ENCODE assay signal across 8 cellular contexts in genomic region chr3:66483006-66483928, GRCh38. TPM values are rescaled to one million over a fixed set of nuclear protein-coding genes. Genes with fewer than 3 reads are reported as not detected.
DNase-seq lines count a peak whose midpoint lies in the region; ATAC-seq and TF ChIP-seq lines count a peak whose summit lies in the region.

No MANE protein-coding gene starts in this region.

- H3K4me3 ChIP-seq in GM23338, result peak overlapping the region; percentile 18; the same call in 1 of the 2 replicates
- H3K4me3 ChIP-seq in left ventricle myocardium inferior, result peak overlapping the region; percentile 24
- no peak overlapping the region for H3K4me3 ChIP-seq in skin epidermis

- peaks cover 50% of the 10 kb centered on the region for H4K20me1 ChIP-seq in GM23338 (replicated peaks; ENCODE audit: insufficient read depth)

- intact Hi-C loops in left ventricle myocardium inferior (cut with micrococcal nuclease), result no loop called here

- H3K27ac Mint-ChIP-seq in GM23338, result peak overlapping the region; percentile 42
- no peak overlapping the region for H3K27ac Mint-ChIP-seq in activated T-cell treated with anti-CD3 and anti-CD28 coated beads, Interleukin-2, amount 50 U/mL, for 72 hours

- H3K4me1 ChIP-seq in GM23338 (ENCODE audit: insufficient read depth) (peaks cover 99% of the 10 kb centered on the region), left ventricle myocardium inferior (peaks cover 98% of the 10 kb centered on the region)

- H3K27ac ChIP-seq in GM23338 (ENCODE audit: low read depth) (peak overlapping the region; percentile 42; the same call in 1 of the 2 replicates), left ventricle myocardium inferior (replicated peaks) (peak overlapping the region; percentile 91), skin epidermis (peak overlapping the region in 18 of 21 experiments; percentile 4 to 85 (median 58))

- no peaks in the 10 kb centered on the region for H3K9me3 Mint-ChIP-seq in GM23338
- peaks cover 4% of the 10 kb centered on the region in 2 donors for H3K9me3 Mint-ChIP-seq in activated T-cell treated with anti-CD3 and anti-CD28 coated beads, Interleukin-2, amount 50 U/mL, for 72 hours

- H3K36me3 Mint-ChIP-seq in GM23338 (ENCODE audit: low read depth), result peaks cover 15% of the 10 kb centered on the region; the same call in 2 of the 3 replicates
- H3K36me3 Mint-ChIP-seq in activated T-cell treated with anti-CD3 and anti-CD28 coated beads, Interleukin-2, amount 50 U/mL, for 72 hours (ENCODE audit: insufficient read depth in 2 of 2), result peaks cover 6 to 7% of the 10 kb centered on the region in 2 donors

- no peak overlapping the region for H2AFZ ChIP-seq in GM23338

- peak overlapping the region; percentile 76 for H3K4me2 ChIP-seq in GM23338

- H3K79me2 ChIP-seq in GM23338 (replicated peaks; ENCODE audit: insufficient read depth), result peaks cover 100% of the 10 kb centered on the region

- TF ChIP-seq CTCF in GM23338 (conservative IDR thresholded peaks at IDR 0.05; ENCODE audit: low read depth in 2 of 2) (no peak), left ventricle myocardium inferior (IDR thresholded peaks at IDR 0.05; ENCODE audit: borderline replicate concordance) (no peak)

- H3K36me3 ChIP-seq in GM23338 (ENCODE audit: insufficient read depth) (no peaks in the 10 kb centered on the region), left ventricle myocardium inferior (no peaks in the 10 kb centered on the region)

- DNase-seq in COLO668 (lab: John Stamatoyannopoulos, UW; ENCODE audit: unreplicated experiment), result peak; percentile 9
- DNase-seq in GM23338 (ENCODE audit: low spot score), result no peak
- DNase-seq in activated T-cell treated with anti-CD3 and anti-CD28 coated beads, Interleukin-2, amount 50 U/mL, for 72 hours, result no peak
- peak; percentile 81 for DNase-seq in left ventricle myocardium inferior
- DNase-seq in stimulated activated naive CD4-positive, alpha-beta T cell (lab: John Stamatoyannopoulos, UW), result no peak
- DNase-seq in NCI-H1417 treated with DMSO at 0.1 percent for 48 hours (lab: John Stamatoyannopoulos, UW), result no peak

- peaks cover 49% of the 10 kb centered on the region for H3K4me1 Mint-ChIP-seq in GM23338
- peaks cover 92% of the 10 kb centered on the region for H3K4me1 Mint-ChIP-seq in activated T-cell treated with anti-CD3 and anti-CD28 coated beads, Interleukin-2, amount 50 U/mL, for 72 hours (ENCODE audit: low read depth)

- 0 out of 2 replicates have a peak, but pooled peaks cover 4% of the 10 kb centered on the region for H3F3A ChIP-seq in GM23338 (replicated peaks; ENCODE audit: low read depth)

- H3K9me3 ChIP-seq in left ventricle myocardium inferior (replicated peaks), result no peaks in the 10 kb centered on the region

- no peaks in the 10 kb centered on the region for H3K27me3 ChIP-seq in GM23338 (ENCODE audit: insufficient read depth)
- H3K27me3 ChIP-seq in left ventricle myocardium inferior (ENCODE audit: low read depth), result no peaks in the 10 kb centered on the region

- peak overlapping the region; percentile 25; the same call in 2 of the 3 replicates for H3K4me3 Mint-ChIP-seq in GM23338
- peak overlapping the region; percentile 58 to 62 for H3K4me3 Mint-ChIP-seq in activated T-cell treated with anti-CD3 and anti-CD28 coated beads, Interleukin-2, amount 50 U/mL, for 72 hours

- ATAC-seq in GM23338 (peak; percentile 37), GM18858 (IDR thresholded peaks at IDR 0.05; ENCODE audit: unreplicated experiment) (no peak)
- ATAC-seq in activated T-cell treated with anti-CD3 and anti-CD28 coated beads, Interleukin-2, amount 50 U/mL, for 72 hours (replicated peaks in 1 of 2), result peak in 1 of 2 donors; percentile 39

- peaks cover 11% of the 10 kb centered on the region for H3K27me3 Mint-ChIP-seq in GM23338 (ENCODE audit: insufficient read depth, low read depth, poor library complexity)
- no peaks in the 10 kb centered on the region for H3K27me3 Mint-ChIP-seq in activated T-cell treated with anti-CD3 and anti-CD28 coated beads, Interleukin-2, amount 50 U/mL, for 72 hours (ENCODE audit: low read depth)

- no peaks in the 10 kb centered on the region for H3K9me2 ChIP-seq in GM23338 (ENCODE audit: insufficient read depth)

TF ChIP-seq in GM23338, 12 proteins besides CTCF, POLR2A, EP300 and RAD21 (continues in another document):
- TF ChIP-seq JUNB (IDR thresholded peaks at IDR 0.05; ENCODE audit: unreplicated experiment) (no peak), NANOG (IDR thresholded peaks at IDR 0.05; ENCODE audit: borderline replicate concordance) (no peak), POLR2AphosphoS5 (IDR thresholded peaks at IDR 0.05; ENCODE audit: low read depth) (no peak), STAT1 (IDR thresholded peaks at IDR 0.05; ENCODE audit: unreplicated experiment) (no peak), ZNF462 (CRISPR knock-in tag; IDR thresholded peaks at IDR 0.05) (no peak)

RNA-seq across cellular contexts. Expression of gene LRIG1, which starts 17.6 kb away (rescaled TPM):
- total RNA-seq in GM23338 (2014; rRNA removed; shearing (Covaris generic)), result 116 and 134 TPM in 2 replicates
- polyA plus RNA-seq in GM23338 (2016; fragmentation: Nextera tagmentation; extraction: Ambion mirVana), result 39.9 and 40.0 TPM in 2 replicates
- total RNA-seq in activated T-cell treated with anti-CD3 and anti-CD28 coated beads, Interleukin-2, amount 50 U/mL, for 72 hours, result 10 to 100 TPM; 21.6 to 44.8 TPM
- total RNA-seq in left ventricle myocardium inferior, result 137 TPM

Comparison
In these comparisons a context has a peak if more than half of its experiments do, and no peak if none do; other contexts are left out.
1. DNase-seq: peak in COLO668 (single experiment) and left ventricle myocardium inferior (single experiment); none in GM23338 (single experiment), activated T-cell treated with anti-CD3 and anti-CD28 coated beads, Interleukin-2, amount 50 U/mL, for 72 hours (0 of 2), stimulated activated naive CD4-positive, alpha-beta T cell (0 of 6) and NCI-H1417 treated with DMSO at 0.1 percent for 48 hours (single experiment).
2. H3K4me3 ChIP-seq: peak in GM23338 (single experiment) and left ventricle myocardium inferior (single experiment); none in skin epidermis (0 of 7).
3. Peak in every context shown above with its lines, with median percentiles within 50 percentile points of each other: H3K27ac ChIP-seq.